19 cellular contexts compared by ENCODE assay signal in genomic region chr10:83212632-83213349, GRCh38.
A peak's percentile ranks its signal among the peaks of the same experiment; 100 is the strongest.
DNase-seq lines count a peak whose midpoint lies in the region; ATAC-seq and TF ChIP-seq lines count a peak whose summit lies in the region.
"Had no signal": no experiment of that assay in that cellular context is flagged by ENCODE, and none has a peak within 500 bp of the region (broad histone marks: within the 10 kb centered on the region; RNA-seq: fewer than 3 reads in every experiment).

No MANE protein-coding gene starts in this region.

- no peak overlapping the region for H3K9ac ChIP-seq in PC-3 (ENCODE audit: low read length)

- H3K4me2 ChIP-seq in PC-3 (ENCODE audit: low read length) = no peak overlapping the region

- no peaks in the 10 kb centered on the region for H3K4me1 ChIP-seq in PC-3 (ENCODE audit: insufficient read depth, low read length)
- H3K4me1 ChIP-seq: vagina had no signal

- peak; percentile 68 for DNase-seq in GM04503 (ENCODE audit: low read depth)
- peak; percentile 9 for DNase-seq in PC-3
- peak; percentile 32 for DNase-seq in dedifferentiated amniotic fluid mesenchymal stem cell (ENCODE audit: extremely low spot score)
- peak; percentile 1 for DNase-seq in renal cortical epithelial cell (ENCODE audit: low read depth)
- no peak for DNase-seq in NCI-H2029 (lab: John Stamatoyannopoulos, UW)
- DNase-seq: activated B cell treated with CpG ODN at 0.5 μM for 24 hours; activated T-cell treated with anti-CD3 and anti-CD28 coated beads, Interleukin-2, amount 50 U/mL, for 72 hours; central memory CD4-positive, alpha-beta T cell; effector memory CD4-positive, alpha-beta T cell; GF-D8; NCI-H1930; NCI-H510A treated with DMSO at 0.1 percent for 48 hours; OCI-M1; stimulated activated CD4-positive, alpha-beta T cell treated with anti-CD3 and anti-CD28 coated beads, Interleukin-4, amount 100 ng/mL, for 4 hours; T-helper 17 cell had no signal

- no peaks in the 10 kb centered on the region for H4K20me1 ChIP-seq in PC-3 (ENCODE audit: low read length)

- CTCF ChIA-PET in PC-3 (lab: Charles Lee) = no interaction called here

- no peaks in the 10 kb centered on the region for H3K9me3 ChIP-seq in PC-3 (ENCODE audit: low read length)
- H3K9me3 ChIP-seq: vagina had no signal

- no peaks in the 10 kb centered on the region for H3K36me3 ChIP-seq in PC-3 (ENCODE audit: low read depth, low read length)
- H3K36me3 ChIP-seq: vagina had no signal

- POLR2A ChIA-PET in PC-3 (lab: Charles Lee; ENCODE audit: unreplicated experiment) = no interaction called here

- H3K4me3 ChIP-seq in PC-3 (ENCODE audit: low read length) = no peak overlapping the region
- H3K4me3 ChIP-seq: vagina had no signal

- H3K27ac ChIP-seq in PC-3 (ENCODE audit: low read length) = no peak overlapping the region
- H3K27ac ChIP-seq: vagina had no signal

- H3K9me2 ChIP-seq in PC-3 (replicated peaks; ENCODE audit: low read length) = no peaks in the 10 kb centered on the region

- no peaks in the 10 kb centered on the region for H3F3A ChIP-seq in PC-3 (ENCODE audit: low read length, unreplicated experiment)

- H3K27me3 ChIP-seq in PC-3 (ENCODE audit: low read length) = no peaks in the 10 kb centered on the region
- H3K27me3 ChIP-seq: vagina had no signal

- H2AFZ ChIP-seq in PC-3 (ENCODE audit: low read length) = no peak overlapping the region

- intact Hi-C loops in PC-3 (cut with micrococcal nuclease) = no loop called here

- no peak for TF ChIP-seq CTCF in PC-3 (conservative IDR thresholded peaks at IDR 0.05; ENCODE audit: low read depth, low read length)

- no peaks in the 10 kb centered on the region for H3K79me2 ChIP-seq in PC-3 (ENCODE audit: low read length)

- no TSS peak for BruUV-seq in PC-3 (replicated peaks; lab: Mats Ljungman, UMichigan)

- no peak for ATAC-seq in PC-3
- no peak for ATAC-seq in GM21360 (IDR thresholded peaks at IDR 0.05; ENCODE audit: unreplicated experiment)
- ATAC-seq in GM18502 (IDR thresholded peaks at IDR 0.05; ENCODE audit: poor library complexity, unreplicated experiment) = no peak
- ATAC-seq: activated naive CD4-positive, alpha-beta T cell treated with anti-CD3 and anti-CD28 coated beads, Interleukin-2, amount 50 U/mL, for 72 hours; activated T-cell treated with anti-CD3 and anti-CD28 coated beads, Interleukin-2, amount 50 U/mL, for 72 hours; T-helper 17 cell had no signal
